Comparison of ENCODE assay signal across 8 cellular contexts in the genomic region with DNA sequence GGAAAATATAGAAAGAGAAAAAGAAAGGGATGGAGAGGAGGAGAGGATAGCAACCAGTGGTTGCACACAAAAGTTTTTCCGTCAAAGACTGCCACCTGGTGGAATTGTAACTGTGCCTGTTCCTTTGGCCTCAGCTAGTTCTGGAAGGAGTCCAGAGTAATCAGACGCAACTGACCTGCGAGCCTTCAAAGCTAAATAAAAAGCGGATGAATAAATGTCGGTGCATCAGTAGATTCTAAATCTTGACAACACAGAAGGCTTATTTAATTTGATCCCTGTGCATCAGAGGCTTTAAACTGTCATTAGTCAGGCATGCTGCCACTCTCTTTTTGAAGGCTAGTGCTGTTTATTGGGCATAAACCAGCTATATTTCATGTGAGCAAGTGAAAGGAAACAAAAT.
A peak's percentile ranks its signal among the peaks of the same experiment; 100 is the strongest.
DNase-seq lines count a peak whose midpoint lies in the region; TF ChIP-seq lines count a peak whose summit lies in the region.

No MANE protein-coding gene starts in this region.

- WGBS in hepatocyte (ENCODE audit: low lambda C conversion rate, missing lambda C conversion rate), result 11% methylated on average over 5 of the region's 5 CpGs
- 25% methylated on average over 5 of the region's 5 CpGs for WGBS in smooth muscle cell (ENCODE audit: low lambda C conversion rate)

- H3K9me3 ChIP-seq in hepatocyte (ENCODE audit: low read depth) (no peaks in the 10 kb centered on the region), smooth muscle cell (replicated peaks; ENCODE audit: low read depth) (no peaks in the 10 kb centered on the region)

- TF ChIP-seq CTCF in GM20000 (IDR thresholded peaks at IDR 0.05; ENCODE audit: extremely low read depth, missing control alignments) (peak; percentile 78), hepatocyte (IDR thresholded peaks at IDR 0.05; ENCODE audit: poor library complexity) (peak; percentile 93), smooth muscle cell (IDR thresholded peaks at IDR 0.05; ENCODE audit: borderline replicate concordance, insufficient read depth, poor library complexity, severe bottlenecking) (peak; percentile 68)

- H3K4me1 ChIP-seq in hepatocyte (ENCODE audit: insufficient read depth) (no peaks in the 10 kb centered on the region), smooth muscle cell (ENCODE audit: low read depth) (no peaks in the 10 kb centered on the region)

- no peaks in the 10 kb centered on the region for H3K36me3 ChIP-seq in hepatocyte (replicated peaks; ENCODE audit: insufficient read depth, low read depth)
- no peaks in the 10 kb centered on the region for H3K36me3 ChIP-seq in smooth muscle cell (ENCODE audit: low read depth)

- H3K9ac ChIP-seq in smooth muscle cell (ENCODE audit: low read depth), result no peak overlapping the region

- DNase-seq in ELR (ENCODE audit: low read depth) (peak; percentile 58), GM20000 (ENCODE audit: low spot score) (peak; percentile 41), HK-2 (ENCODE audit: unreplicated experiment) (peak; percentile 13), NCI-H82 (lab: John Stamatoyannopoulos, UW) (peak; percentile 79), hepatocyte (ENCODE audit: low spot score) (peak; percentile 81), smooth muscle cell (lab: John Stamatoyannopoulos, UW; ENCODE audit: unreplicated experiment) (no peak), GF-D8 (lab: John Stamatoyannopoulos, UW) (no peak)
- peak; percentile 19 for DNase-seq in activated naive CD4-positive, alpha-beta T cell treated with anti-CD3 and anti-CD28 coated beads, Interleukin-2, amount 50 U/mL, for 16 hours

- H3K9me2 ChIP-seq in hepatocyte (replicated peaks; ENCODE audit: insufficient read depth), result no peaks in the 10 kb centered on the region

- H4K20me1 ChIP-seq in hepatocyte (ENCODE audit: insufficient read depth, poor library complexity, severe bottlenecking), result no peaks in the 10 kb centered on the region
- no peaks in the 10 kb centered on the region for H4K20me1 ChIP-seq in smooth muscle cell (ENCODE audit: low read depth)

- no peaks in the 10 kb centered on the region for H3F3A ChIP-seq in smooth muscle cell (ENCODE audit: low read depth)

- H3K4me3 ChIP-seq in hepatocyte (no peak overlapping the region), smooth muscle cell (no peak overlapping the region)

- H2AFZ ChIP-seq in hepatocyte (no peak overlapping the region), smooth muscle cell (ENCODE audit: low read depth) (peak overlapping the region; percentile 46)

- H3K27me3 ChIP-seq in hepatocyte (no peaks in the 10 kb centered on the region), smooth muscle cell (ENCODE audit: low read depth) (no peaks in the 10 kb centered on the region)

- H3K79me2 ChIP-seq in hepatocyte (no peaks in the 10 kb centered on the region), smooth muscle cell (ENCODE audit: low read depth) (no peaks in the 10 kb centered on the region)

- H3K27ac ChIP-seq in hepatocyte (no peak overlapping the region), smooth muscle cell (ENCODE audit: low read depth) (no peak overlapping the region)

- H3K4me2 ChIP-seq in hepatocyte, result peak overlapping the region; percentile 54
- H3K4me2 ChIP-seq in smooth muscle cell, result peak overlapping the region; percentile 66

Comparison
In these comparisons a context has a peak if more than half of its experiments do, and no peak if none do; other contexts are left out.
1. DNase-seq: peak in ELR (single experiment), GM20000 (single experiment), HK-2 (single experiment), NCI-H82 (single experiment), activated naive CD4-positive, alpha-beta T cell treated with anti-CD3 and anti-CD28 coated beads, Interleukin-2, amount 50 U/mL, for 16 hours (single experiment) and hepatocyte (single experiment); none in smooth muscle cell (single experiment) and GF-D8 (single experiment).
2. Peak in every context shown above with its lines, with median percentiles within 50 percentile points of each other: CTCF ChIP-seq.